In genomic region chr15:74374648-74375302, GRCh38 we compare ENCODE assay signal across 1 cellular context.
TF ChIP-seq lines count a peak whose summit lies in the region.

No MANE protein-coding gene starts in this region.

TF ChIP-seq in HEK293, 187 proteins besides CTCF, POLR2A, EP300 and RAD21 (continued from another document):
- peak; percentile 42; the same call in 1 of the 2 replicates for TF ChIP-seq REST (tag by site-specific recombination; IDR thresholded peaks at IDR 0.05)
- TF ChIP-seq ZBTB21 (tag by site-specific recombination; IDR thresholded peaks at IDR 0.05), result no peak
- TF ChIP-seq BCL11A (tag by site-specific recombination; IDR thresholded peaks at IDR 0.05; ENCODE audit: low read depth), result no peak
- TF ChIP-seq ZNF223 (tag by site-specific recombination; IDR thresholded peaks at IDR 0.05), result no peak
- no peak for TF ChIP-seq SP2 (tag by site-specific recombination; IDR thresholded peaks at IDR 0.05)
